Comparison of ENCODE assay signal across 28 cellular contexts in genomic region chr6:157786221-157786620, GRCh38.
"Had no signal": no experiment of that assay in that cellular context is flagged by ENCODE, and none has a peak within 500 bp of the region (broad histone marks: within the 10 kb centered on the region; RNA-seq: fewer than 3 reads in every experiment).

No MANE protein-coding gene starts in this region.

- H3K36me3 ChIP-seq: colonic mucosa, esophagus muscularis mucosa, esophagus squamous epithelium, gastrocnemius medialis, gastroesophageal sphincter, heart left ventricle, heart right ventricle had no signal

- H3K27ac ChIP-seq: colonic mucosa, coronary artery, dorsolateral prefrontal cortex, epithelial cell of prostate, esophagus muscularis mucosa, esophagus squamous epithelium, foreskin keratinocyte, gastrocnemius medialis, gastroesophageal sphincter, heart left ventricle, heart right ventricle had no signal

- DNase-seq: colonic mucosa; cortex of kidney; dermis blood vessel endothelial cell; dorsolateral prefrontal cortex; effector CD4-positive, alpha-beta T cell; effector CD8-positive, alpha-beta T cell; effector memory CD4-positive, alpha-beta T cell; effector memory CD8-positive, alpha-beta T cell; endodermal cell; erythroblast; esophagus squamous epithelium; foreskin fibroblast; foreskin keratinocyte; foreskin melanocyte; gastrocnemius medialis; glutamatergic neuron; head of caudate nucleus; heart left ventricle; heart right ventricle had no signal

- H3K27me3 ChIP-seq: colonic mucosa, dorsolateral prefrontal cortex, esophagus muscularis mucosa, foreskin keratinocyte, gastrocnemius medialis, gastroesophageal sphincter, heart left ventricle, heart right ventricle had no signal

- H3K9me3 ChIP-seq: colonic mucosa, esophagus muscularis mucosa, esophagus squamous epithelium, gastrocnemius medialis, gastroesophageal sphincter had no signal

- ATAC-seq: effector memory CD8-positive, alpha-beta T cell; esophagus mucosa; foreskin keratinocyte; gastrocnemius medialis; gastroesophageal sphincter; heart left ventricle had no signal

- H3K4me3 ChIP-seq: colonic mucosa, coronary artery, dorsolateral prefrontal cortex, esophagus muscularis mucosa, esophagus squamous epithelium, gastrocnemius medialis, gastroesophageal sphincter, heart left ventricle, heart right ventricle had no signal

- H3K4me1 ChIP-seq: colonic mucosa, foreskin keratinocyte had no signal

- FAIRE-seq: colon, endometrium, endothelial cell of umbilical vein, frontal cortex had no signal
